ENCODE assay signal across 21 cellular contexts in genomic region chr14:92391746-92392145, GRCh38.
DNase-seq lines count a peak whose midpoint lies in the region; ATAC-seq and TF ChIP-seq lines count a peak whose summit lies in the region.
"Had no signal": no experiment of that assay in that cellular context is flagged by ENCODE, and none has a peak within 500 bp of the region (broad histone marks: within the 10 kb centered on the region; RNA-seq: fewer than 3 reads in every experiment).

No MANE protein-coding gene starts in this region.

- H3K4me3 Mint-ChIP-seq in glutamatergic neuron (ENCODE audit: unreplicated experiment) = no peak overlapping the region

- H3K4me3 ChIP-seq in NB4 (ENCODE audit: low read depth, low read length) = no peak overlapping the region
- H3K4me3 ChIP-seq in mesenchymal stem cell (ENCODE audit: insufficient read depth in 1 of 2, low read depth in 1 of 2, low read length in 2 of 2) = no peak overlapping the region
- H3K4me3 ChIP-seq: HAP-1, Peyer's patch had no signal

- H3K4me2 ChIP-seq in mesenchymal stem cell (ENCODE audit: low read length, poor library complexity, severe bottlenecking) = no peak overlapping the region
- H3K4me2 ChIP-seq: SK-N-SH had no signal

- H2BK5ac ChIP-seq in mesenchymal stem cell (ENCODE audit: low read depth, low read length, poor library complexity, severe bottlenecking) = no peak overlapping the region

- H3K18ac ChIP-seq in mesenchymal stem cell (ENCODE audit: low read depth in 1 of 2, low read length in 2 of 2) = no peak overlapping the region

- no peaks in the 10 kb centered on the region for H3K79me1 ChIP-seq in mesenchymal stem cell (replicated peaks; ENCODE audit: low read length, poor library complexity, severe bottlenecking)

- H3K4ac ChIP-seq in mesenchymal stem cell (ENCODE audit: low read depth in 1 of 2, low read length in 2 of 2) = no peak overlapping the region

- peak overlapping the region; percentile 30 for H4K91ac ChIP-seq in mesenchymal stem cell (ENCODE audit: low read length)

- DNase-seq in NOMO-1 treated with dmso at 0.1 percent for 144 hours (lab: John Stamatoyannopoulos, UW; ENCODE audit: unreplicated experiment) = peak; percentile 11
- no peak for DNase-seq in NOMO-1 (lab: John Stamatoyannopoulos, UW; ENCODE audit: unreplicated experiment in 2 of 2)
- peak; percentile 33 for DNase-seq in NB4 (ENCODE audit: low read depth)
- DNase-seq in mesenchymal stem cell = no peak
- no peak for DNase-seq in caudate nucleus (lab: John Stamatoyannopoulos, UW)
- no peak for DNase-seq in activated CD4-positive, alpha-beta T cell treated with anti-CD3 and anti-CD28 coated beads, Interleukin-2, amount 50 U/mL, for 4 hours
- DNase-seq in glutamatergic neuron = no peak
- DNase-seq: C1 segment of cervical spinal cord, COR-L47, IMR-90, Kasumi-1, MM.1S, NCI-H1417 treated with DMSO at 0.1 percent for 48 hours, NCI-H1930, NCI-H2171, NCI-H446, Peyer's patch, SK-N-SH had no signal

- H3K14ac ChIP-seq in mesenchymal stem cell (ENCODE audit: low read length in 2 of 2) = no peak overlapping the region

- H3K27ac ChIP-seq in mesenchymal stem cell (ENCODE audit: low read length, poor library complexity, severe bottlenecking) (no peak overlapping the region), caudate nucleus (ENCODE audit: low read depth, low read length) (no peak overlapping the region)
- H3K27ac ChIP-seq: Peyer's patch had no signal

- no peak overlapping the region for H3K27ac Mint-ChIP-seq in glutamatergic neuron (ENCODE audit: unreplicated experiment)

- peaks cover 3% of the 10 kb centered on the region for H3K9me3 ChIP-seq in mesenchymal stem cell (ENCODE audit: control insufficient read depth, low read length)
- H3K9me3 ChIP-seq: HAP-1, Peyer's patch, SK-N-SH had no signal

- H3K36me3 ChIP-seq in mesenchymal stem cell (ENCODE audit: control insufficient read depth in 1 of 2, insufficient read depth in 2 of 2, low read depth in 1 of 2, low read length in 2 of 2) = no peaks in the 10 kb centered on the region
- H3K36me3 ChIP-seq: HAP-1, Peyer's patch had no signal

- no peak overlapping the region for H3K9ac ChIP-seq in mesenchymal stem cell (ENCODE audit: low read length)
- H3K9ac ChIP-seq: SK-N-SH had no signal

- no peak for TF ChIP-seq POLR2A in NB4 (IDR thresholded peaks at IDR 0.05; ENCODE audit: extremely low read depth, insufficient read length)

- TF ChIP-seq CTCF in NB4 (IDR thresholded peaks at IDR 0.05; ENCODE audit: low read depth, low read length) (no peak), glutamatergic neuron (IDR thresholded peaks at IDR 0.05; ENCODE audit: partially characterized antibody, unreplicated experiment) (no peak)

- H3K23ac ChIP-seq in mesenchymal stem cell (ENCODE audit: low read length in 2 of 2) = no peak overlapping the region

- no peaks in the 10 kb centered on the region for H3K9me3 Mint-ChIP-seq in glutamatergic neuron (ENCODE audit: unreplicated experiment)

- H2AFZ ChIP-seq in mesenchymal stem cell (ENCODE audit: low read depth, low read length) = no peak overlapping the region

- peaks cover 4% of the 10 kb centered on the region for H3K27me3 Mint-ChIP-seq in glutamatergic neuron (ENCODE audit: unreplicated experiment)

- H2BK120ac ChIP-seq in mesenchymal stem cell (ENCODE audit: low read depth, low read length) = no peak overlapping the region

- no peak for ATAC-seq in HG02763 (IDR thresholded peaks at IDR 0.05; ENCODE audit: unreplicated experiment)
- ATAC-seq: Right ventricle myocardium inferior had no signal

- no peak overlapping the region for H2AK5ac ChIP-seq in mesenchymal stem cell (ENCODE audit: low read length, severe bottlenecking)

- peaks cover 2% of the 10 kb centered on the region for H3K4me1 Mint-ChIP-seq in glutamatergic neuron (ENCODE audit: low read depth, unreplicated experiment)

- H3K4me1 ChIP-seq in mesenchymal stem cell (ENCODE audit: control insufficient read depth, insufficient read depth, low read depth, low read length) = no peaks in the 10 kb centered on the region
- H3K4me1 ChIP-seq: HAP-1, Peyer's patch had no signal

- no peak overlapping the region for H4K8ac ChIP-seq in mesenchymal stem cell (ENCODE audit: low read length)

- no peak overlapping the region for H2BK15ac ChIP-seq in mesenchymal stem cell (ENCODE audit: low read depth, poor library complexity, severe bottlenecking)

- H3K27me3 ChIP-seq in mesenchymal stem cell (ENCODE audit: control insufficient read depth in 1 of 2, insufficient read depth in 1 of 2, low read length in 2 of 2) = no peaks in the 10 kb centered on the region
- H3K27me3 ChIP-seq: Peyer's patch had no signal

- WGBS in mesenchymal stem cell = 90% methylated on average over 9 of the region's 10 CpGs

- no peaks in the 10 kb centered on the region for H3K36me3 Mint-ChIP-seq in glutamatergic neuron (ENCODE audit: unreplicated experiment)

- H2BK12ac ChIP-seq in mesenchymal stem cell (ENCODE audit: low read length in 2 of 2) = no peak overlapping the region

Comparison
In these comparisons a context has a peak if more than half of its experiments do, and no peak if none do; other contexts are left out.
1. DNase-seq: peak in NOMO-1 treated with dmso at 0.1 percent for 144 hours (single experiment) and NB4 (single experiment); none in NOMO-1 (0 of 2), mesenchymal stem cell (single experiment), caudate nucleus (0 of 61), activated CD4-positive, alpha-beta T cell treated with anti-CD3 and anti-CD28 coated beads, Interleukin-2, amount 50 U/mL, for 4 hours (0 of 2) and glutamatergic neuron (single experiment).